Comparison of ENCODE assay signal across 25 cellular contexts in genomic region chr2:58056201-58056916, GRCh38. TPM values are rescaled to one million over a fixed set of nuclear protein-coding genes. Genes with fewer than 3 reads are reported as not detected.
DNase-seq lines count a peak whose midpoint lies in the region; ATAC-seq, FAIRE-seq and TF ChIP-seq lines count a peak whose summit lies in the region.
"Had no signal": no experiment of that assay in that cellular context is flagged by ENCODE, and none has a peak within 500 bp of the region (broad histone marks: within the 10 kb centered on the region; RNA-seq: fewer than 3 reads in every experiment).

No MANE protein-coding gene starts in this region.

- TF ChIP-seq POLR2A in heart left ventricle (IDR thresholded peaks at IDR 0.05), result no peak

- peak overlapping the region in 1 of 3 donors; percentile 28 for H3K9ac ChIP-seq in skeletal muscle tissue (ENCODE audit: low read depth in 1 of 3, low read length in 3 of 3)
- H3K9ac ChIP-seq: BLaER1 had no signal

- peak; percentile 12 for FAIRE-seq in GM18507 (lab: Jason Lieb, UNC)
- FAIRE-seq: endometrium, G401.6 had no signal

- H3K36me3 ChIP-seq in heart left ventricle (peaks cover 0 to 45% (median 20%) of the 10 kb centered on the region in 9 donors), skeletal muscle tissue (ENCODE audit: control insufficient read depth in 3 of 3, insufficient read depth in 3 of 3, low read length in 3 of 3) (peaks cover 0 to 9% (median 4%) of the 10 kb centered on the region in 3 donors)

- no peak for DNase-seq in GM18507 (ENCODE audit: extremely low spot score, insufficient read length, low read depth)
- DNase-seq in NCI-H446 (lab: John Stamatoyannopoulos, UW), result peak; percentile 45 to 54
- DNase-seq in heart left ventricle, result no peak
- DNase-seq in LoVo (ENCODE audit: low spot score), result no peak
- DNase-seq in HEK293T (ENCODE audit: extremely low spot score), result no peak
- DNase-seq: activated CD8-positive, alpha-beta memory T cell treated with anti-CD3 and anti-CD28 coated beads for 24 hours; activated naive CD8-positive, alpha-beta T cell treated with anti-CD3 and anti-CD28 coated beads, Interleukin-2, amount 50 U/mL, for 24 hours; activated T-cell treated with anti-CD3 and anti-CD28 coated beads, Interleukin-2, amount 50 U/mL, for 24 hours; dermis blood vessel endothelial cell; naive B cell; NCI-H1105; NCI-H2029 treated with DMSO at 0.1 percent for 48 hours; NCI-H748 treated with DMSO at 0.1 percent for 48 hours; nucleus accumbens; stimulated activated naive CD8-positive, alpha-beta T cell treated with anti-CD3 and anti-CD28 coated beads, Interleukin-15, amount 100 ng/mL, for 72 hours; T-helper 2 cell had no signal

- H3K9me3 ChIP-seq in heart left ventricle (no peaks in the 10 kb centered on the region), skeletal muscle tissue (ENCODE audit: control insufficient read depth in 3 of 3, low read length in 3 of 3) (no peaks in the 10 kb centered on the region)
- H3K9me3 ChIP-seq: BLaER1, gastroesophageal sphincter, tibial nerve had no signal

- peak; percentile 86 to 95 (median 88) for ATAC-seq in heart left ventricle
- ATAC-seq in HG03108 (IDR thresholded peaks at IDR 0.05; ENCODE audit: unreplicated experiment), result no peak
- ATAC-seq: activated naive CD8-positive, alpha-beta T cell treated with anti-CD3 and anti-CD28 coated beads, Interleukin-2, amount 50 U/mL, for 24 hours; gastroesophageal sphincter; left lobe of liver; stimulated activated naive CD8-positive, alpha-beta T cell treated with anti-CD3 and anti-CD28 coated beads, Interleukin-15, amount 100 ng/mL, for 72 hours had no signal

- no peaks in the 10 kb centered on the region for H3K27me3 ChIP-seq in heart left ventricle
- no peaks in the 10 kb centered on the region for H3K27me3 ChIP-seq in skeletal muscle tissue (ENCODE audit: control insufficient read depth in 3 of 3, insufficient read depth in 3 of 3, low read length in 3 of 3)
- H3K27me3 ChIP-seq: BLaER1, gastroesophageal sphincter, tibial nerve had no signal

- H3K4me3 ChIP-seq in heart left ventricle (peak overlapping the region in 5 of 12 donors; percentile 8 to 27 (median 18)), skeletal muscle tissue (ENCODE audit: low read length in 3 of 3) (peak overlapping the region in 2 of 3 donors; percentile 4 to 25)
- H3K4me3 ChIP-seq: BLaER1, gastroesophageal sphincter, tibial nerve had no signal

- CTCF ChIA-PET in HEK293T (lab: Yijun Ruan, JAX), result no interaction called here

- intact Hi-C loops in heart left ventricle (cut with DNase I), result loop anchor here in 2 of 10 donors (10.0 kb wide), 2 partner anchors 88 to 188 kb away; partner anchors contain the start of gene FANCL (in 1 of the 2)

- TF ChIP-seq CTCF in heart left ventricle (IDR thresholded peaks at IDR 0.05), result no peak

- H3K4me1 ChIP-seq in heart left ventricle (peaks cover 0 to 26% (median 5%) of the 10 kb centered on the region in 12 donors), skeletal muscle tissue (ENCODE audit: control insufficient read depth in 3 of 3, insufficient read depth in 3 of 3, low read length in 3 of 3) (peaks cover 10 to 17% (median 13%) of the 10 kb centered on the region in 3 donors)
- H3K4me1 ChIP-seq: BLaER1, tibial nerve had no signal

- POLR2A ChIA-PET in HEK293T (lab: Yijun Ruan, JAX), result no interaction called here

- H3K27ac ChIP-seq in heart left ventricle (peak overlapping the region in 9 of 12 donors; percentile 1 to 67 (median 48)), skeletal muscle tissue (ENCODE audit: low read depth, low read length) (peak overlapping the region; percentile 33)
- H3K27ac ChIP-seq: BLaER1, gastroesophageal sphincter, HL-60, tibial nerve had no signal

- WGBS in heart left ventricle, 4 donors, result 53 to 67% (median 58%) methylated on average over 9 of the region's 9 CpGs

TF ChIP-seq in HEK293T, 16 proteins besides CTCF, POLR2A, EP300 and RAD21:
- TF ChIP-seq L3MBTL2 (conservative IDR thresholded peaks at IDR 0.05) (no peak), SUZ12 (IDR thresholded peaks at IDR 0.05) (no peak), TARDBP (IDR thresholded peaks at IDR 0.05) (no peak), ARNT (IDR thresholded peaks at IDR 0.05) (no peak), ELF4 (IDR thresholded peaks at IDR 0.05) (no peak), SP1 (IDR thresholded peaks at IDR 0.05) (no peak), LEF1 (IDR thresholded peaks at IDR 0.05; ENCODE audit: borderline replicate concordance) (no peak), HDGF (IDR thresholded peaks at IDR 0.05; ENCODE audit: borderline replicate concordance) (no peak), NFRKB (IDR thresholded peaks at IDR 0.05) (no peak), FOXA1 (IDR thresholded peaks at IDR 0.05) (no peak), FOXM1 (IDR thresholded peaks at IDR 0.05; ENCODE audit: borderline replicate concordance) (no peak), CTBP1 (IDR thresholded peaks at IDR 0.05; ENCODE audit: borderline replicate concordance) (no peak), BHLHE40 (IDR thresholded peaks at IDR 0.05; ENCODE audit: borderline replicate concordance) (no peak), ZNF384 (IDR thresholded peaks at IDR 0.05) (no peak), FOXK2 (IDR thresholded peaks at IDR 0.05) (no peak)
- TF ChIP-seq, protein P1, sequence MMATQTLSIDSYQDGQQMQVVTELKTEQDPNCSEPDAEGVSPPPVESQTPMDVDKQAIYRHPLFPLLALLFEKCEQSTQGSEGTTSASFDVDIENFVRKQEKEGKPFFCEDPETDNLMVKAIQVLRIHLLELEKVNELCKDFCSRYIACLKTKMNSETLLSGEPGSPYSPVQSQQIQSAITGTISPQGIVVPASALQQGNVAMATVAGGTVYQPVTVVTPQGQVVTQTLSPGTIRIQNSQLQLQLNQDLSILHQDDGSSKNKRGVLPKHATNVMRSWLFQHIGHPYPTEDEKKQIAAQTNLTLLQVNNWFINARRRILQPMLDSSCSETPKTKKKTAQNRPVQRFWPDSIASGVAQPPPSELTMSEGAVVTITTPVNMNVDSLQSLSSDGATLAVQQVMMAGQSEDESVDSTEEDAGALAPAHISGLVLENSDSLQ (IDR thresholded peaks at IDR 0.05), result no peak

RNA-seq across cellular contexts. Expression of gene VRK2, which starts 9.8 kb away (rescaled TPM):
- total RNA-seq in heart left ventricle (10 to 100 TPM; 19.6 to 35.0 (median 27.5) TPM), skeletal muscle tissue (9.9 TPM)
- polyA plus RNA-seq in heart left ventricle, result 10 to 100 TPM in 1 of 2 donors, 1 to 10 TPM in 1; 8.0 to 15.7 TPM

Comparison
In these comparisons a context has a peak if more than half of its experiments do, and no peak if none do; other contexts are left out.
1. DNase-seq: peak in NCI-H446 (2 of 2); none in GM18507 (single experiment), heart left ventricle (0 of 5), LoVo (single experiment) and HEK293T (single experiment).